ENCODE assay signal across 13 cellular contexts in the genomic region with DNA sequence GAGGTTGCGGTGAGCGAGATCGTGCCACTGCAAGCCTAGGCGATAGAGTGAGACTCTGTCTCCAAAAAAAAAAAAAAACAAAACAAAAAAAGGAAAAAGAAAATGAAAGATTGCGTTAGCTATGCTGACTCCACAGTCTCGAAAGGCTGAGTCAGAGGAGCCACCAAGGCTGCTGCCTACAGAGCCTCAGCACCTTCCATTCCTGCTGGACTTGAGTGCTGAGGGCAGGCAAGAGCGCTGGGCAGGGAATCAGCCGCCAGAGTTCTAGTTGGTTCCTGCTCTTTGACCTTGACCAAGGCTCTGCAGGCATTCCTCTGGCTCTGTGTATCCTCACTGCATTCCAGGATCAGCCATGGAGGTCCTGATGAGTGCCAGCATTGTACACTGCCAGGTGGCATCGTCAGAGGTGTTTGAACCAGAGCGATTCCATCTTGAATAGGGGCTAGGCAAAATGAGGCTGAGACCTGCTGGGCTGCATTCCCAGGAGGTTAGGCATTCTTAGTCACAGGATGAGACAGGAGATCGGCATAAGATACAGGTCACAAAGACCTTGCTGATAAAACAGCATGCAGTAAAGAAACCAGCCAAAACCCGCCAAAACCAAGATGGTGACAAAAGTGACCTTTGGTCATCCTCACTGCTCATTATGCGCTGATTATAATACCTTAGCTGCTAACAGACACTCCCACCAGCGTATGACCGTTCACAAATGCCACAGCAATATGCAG. TPM values are rescaled to one million over a fixed set of nuclear protein-coding genes. Genes with fewer than 3 reads are reported as not detected.
A peak's percentile ranks its signal among the peaks of the same experiment; 100 is the strongest.
DNase-seq lines count a peak whose midpoint lies in the region; ATAC-seq, FAIRE-seq and TF ChIP-seq lines count a peak whose summit lies in the region.
"Had no signal": no experiment of that assay in that cellular context is flagged by ENCODE, and none has a peak within 500 bp of the region (broad histone marks: within the 10 kb centered on the region; RNA-seq: fewer than 3 reads in every experiment).

No MANE protein-coding gene starts in this region.

- BruUV-seq in IMR-90 (replicated peaks; lab: Mats Ljungman, UMichigan) (no TSS peak), GM12878 (replicated peaks; lab: Mats Ljungman, UMichigan) (no TSS peak)

- H3K4me1 Mint-ChIP-seq in CD8-positive, alpha-beta memory T cell: peaks cover 0 to 3% (median 0%) of the 10 kb centered on the region in 3 donors

- no peak for DNase-seq in CD8-positive, alpha-beta memory T cell
- DNase-seq in IMR-90 (peak; percentile 57), GM12878 (ENCODE audit: low read depth, low spot score) (no peak), T-helper 9 cell (no peak), germinal center (ENCODE audit: low spot score) (no peak)
- DNase-seq: activated CD4-positive, alpha-beta T cell treated with anti-CD3 and anti-CD28 coated beads, Interleukin-2, amount 10 ng/mL, durations not matched to agents 24 days and 14 days; NCI-H1694 treated with DMSO at 0.1 percent for 48 hours had no signal

- WGBS in IMR-90 (ENCODE audit: extremely low coverage in 2 of 2, insufficient read length in 1 of 2), 2 experiments: 60% methylated on average over 6 of the region's 15 CpGs; no CpG with 5 or more reads in 1 of the 2 experiments
- 14% methylated on average over 15 of the region's 15 CpGs for WGBS in GM12878 (ENCODE audit: insufficient coverage, insufficient replicate concordance, low lambda C conversion rate, missing lambda C conversion rate)
- WGBS in liver: 63% methylated on average over 15 of the region's 15 CpGs

- SMC1A ChIA-PET in GM12878 (lab: Charles Lee; ENCODE audit: uncharacterized antibody, unreplicated experiment): interaction anchor here (0.9 to 2.3 kb wide), 6 partner anchors 14 to 93 kb away, joined by 3 to 13 read pairs (median 3); no protein-coding TSS in a partner anchor

- no peaks in the 10 kb centered on the region for H3K9me3 Mint-ChIP-seq in CD8-positive, alpha-beta memory T cell
- H3K9me3 Mint-ChIP-seq: activated CD4-positive, alpha-beta T cell treated with anti-CD3 and anti-CD28 coated beads, Interleukin-2, amount 10 ng/mL, durations not matched to agents 24 days and 14 days had no signal

- intact Hi-C loops in IMR-90 (cut with micrococcal nuclease) (no loop called here), GM12878 (cut with micrococcal nuclease; ENCODE audit: unreplicated experiment) (no loop called here)

- no peak overlapping the region for H2BK20ac ChIP-seq in IMR-90 (ENCODE audit: low read depth, low read length)

- TF ChIP-seq RAD21 in IMR-90 (IDR thresholded peaks at IDR 0.05; ENCODE audit: low read length) (no peak), GM12878 (IDR thresholded peaks at IDR 0.05; ENCODE audit: insufficient read depth, low read depth, low read length) (no peak), liver (IDR thresholded peaks at IDR 0.05) (peak in 1 of 2 donors; percentile 26)

- TF ChIP-seq CTCF in IMR-90 (conservative IDR thresholded peaks at IDR 0.05; ENCODE audit: low read depth, low read length) (no peak), GM12878 (IDR thresholded peaks at IDR 0.05 in 2 of 3, conservative IDR thresholded peaks at IDR 0.05 in 1 of 3; ENCODE audit: control insufficient read depth in 2 of 3, extremely low read depth in 1 of 3, insufficient read depth in 1 of 3, low read depth in 3 of 3, low read length in 3 of 3) (no peak), liver (IDR thresholded peaks at IDR 0.05; ENCODE audit: low read depth, low read length, missing input control) (no peak)

- no peak overlapping the region for H3K9ac ChIP-seq in IMR-90 (ENCODE audit: low read depth, low read length)
- H3K9ac ChIP-seq in GM12878 (ENCODE audit: control insufficient read depth, insufficient read depth, low read length): no peak overlapping the region
- H3K9ac ChIP-seq in liver (ENCODE audit: low read depth in 1 of 2, low read length in 2 of 2): no peak overlapping the region

- H2AK5ac ChIP-seq in IMR-90 (ENCODE audit: low read depth, low read length): no peak overlapping the region

- H3K27ac Mint-ChIP-seq in CD8-positive, alpha-beta memory T cell: no peak overlapping the region

- RAD21 ChIA-PET in GM12878 (lab: Charles Lee; ENCODE audit: unreplicated experiment): interaction anchor here (1.2 to 2.3 kb wide), 2 partner anchors 21 to 93 kb away, joined by 3 to 15 read pairs; no protein-coding TSS in a partner anchor

- peaks cover 20 to 43% of the 10 kb centered on the region in 2 donors for H3K27me3 Mint-ChIP-seq in CD8-positive, alpha-beta memory T cell

- no peak overlapping the region for H4K91ac ChIP-seq in IMR-90 (ENCODE audit: insufficient read depth, low read depth, low read length)

- H3K36me3 ChIP-seq in CD8-positive, alpha-beta memory T cell (ENCODE audit: insufficient read depth, low read length): no peaks in the 10 kb centered on the region
- H3K36me3 ChIP-seq in IMR-90 (ENCODE audit: control insufficient read depth, insufficient read depth, low read length): peaks cover 4% of the 10 kb centered on the region; the same call in 1 of the 2 replicates
- H3K36me3 ChIP-seq in GM12878 (ENCODE audit: control insufficient read depth in 2 of 2, insufficient read depth in 2 of 2, low read length in 1 of 2): no peaks in the 10 kb centered on the region
- peaks cover 0 to 4% (median 2%) of the 10 kb centered on the region in 4 donors for H3K36me3 ChIP-seq in liver (ENCODE audit: control insufficient read depth in 4 of 4, insufficient read depth in 3 of 4, low read depth in 1 of 4, low read length in 3 of 4)
- H3K36me3 ChIP-seq: HAP-1 had no signal

- H3K79me2 ChIP-seq in GM12878 (ENCODE audit: control insufficient read depth, insufficient read depth, low read length): no peaks in the 10 kb centered on the region

- dilution Hi-C loops in IMR-90 (cut with HindIII; ENCODE audit: low sequenced_read_pairs, unreplicated experiment): no loop called here

- POLR2A ChIA-PET in CD8-positive, alpha-beta memory T cell (lab: Charles Lee): no interaction called here
- POLR2A ChIA-PET in IMR-90 (lab: Charles Lee; ENCODE audit: unreplicated experiment): no interaction called here
- POLR2A ChIA-PET in GM12878 (lab: Charles Lee): interaction anchor here (0.6 to 1.0 kb wide), 2 partner anchors 21 to 66 kb away, joined by 3 to 4 read pairs; no protein-coding TSS in a partner anchor

- H3K27ac ChIP-seq in CD8-positive, alpha-beta memory T cell (ENCODE audit: low read depth, low read length): peak overlapping the region; percentile 43
- H3K27ac ChIP-seq in IMR-90 (ENCODE audit: insufficient read depth, low read length): no peak overlapping the region
- H3K27ac ChIP-seq in GM12878 (ENCODE audit: control insufficient read depth, insufficient read depth): no peak overlapping the region
- no peak overlapping the region for H3K27ac ChIP-seq in liver (ENCODE audit: low read depth in 1 of 2, low read length in 2 of 2)
- H3K27ac ChIP-seq: dorsolateral prefrontal cortex had no signal

- H3K23ac ChIP-seq in IMR-90 (ENCODE audit: low read depth, low read length): no peak overlapping the region

- FAIRE-seq in GM12878 (lab: Jason Lieb, UNC): no peak
- FAIRE-seq: G401.6 had no signal

- H3K18ac ChIP-seq in IMR-90 (ENCODE audit: low read depth, low read length): no peak overlapping the region

- H4K20me1 ChIP-seq in IMR-90 (ENCODE audit: insufficient read depth, low read length) (no peaks in the 10 kb centered on the region), GM12878 (ENCODE audit: control insufficient read depth, insufficient read depth) (no peaks in the 10 kb centered on the region)

- no peak overlapping the region for H3K14ac ChIP-seq in IMR-90 (replicated peaks; ENCODE audit: low read depth, low read length)

- H3K9me3 ChIP-seq in CD8-positive, alpha-beta memory T cell (ENCODE audit: low read length): no peaks in the 10 kb centered on the region
- H3K9me3 ChIP-seq in IMR-90 (ENCODE audit: control insufficient read depth, insufficient read depth, low read length): no peaks in the 10 kb centered on the region
- H3K9me3 ChIP-seq in GM12878 (replicated peaks; ENCODE audit: control insufficient read depth, insufficient read depth, low read length): no peaks in the 10 kb centered on the region; the same call in 2 of the 3 replicates
- H3K9me3 ChIP-seq in liver (ENCODE audit: control insufficient read depth in 4 of 4, low read length in 3 of 4): no peaks in the 10 kb centered on the region
- H3K9me3 ChIP-seq: HAP-1 had no signal

- peak; percentile 78 for ATAC-seq in IMR-90 (ENCODE audit: low read depth)
- peak; percentile 69 for ATAC-seq in GM12878
- no peak for ATAC-seq in HG02623 (IDR thresholded peaks at IDR 0.05; ENCODE audit: unreplicated experiment)
- no peak for ATAC-seq in HG03469 (IDR thresholded peaks at IDR 0.05; ENCODE audit: unreplicated experiment)

- no peaks in the 10 kb centered on the region for H3K79me1 ChIP-seq in IMR-90 (ENCODE audit: low read depth in 1 of 2, low read length in 2 of 2)

- peaks cover 13% of the 10 kb centered on the region for H3K27me3 ChIP-seq in CD8-positive, alpha-beta memory T cell (ENCODE audit: insufficient read depth, low read length, poor library complexity, severe bottlenecking)
- H3K27me3 ChIP-seq in IMR-90 (ENCODE audit: control insufficient read depth, insufficient read depth, low read length) (no peaks in the 10 kb centered on the region), GM12878 (replicated peaks in 1 of 2; ENCODE audit: control insufficient read depth in 2 of 2, insufficient read depth in 2 of 2, low read length in 1 of 2) (no peaks in the 10 kb centered on the region), liver (ENCODE audit: control insufficient read depth in 4 of 4, insufficient read depth in 4 of 4, low read length in 3 of 4) (no peaks in the 10 kb centered on the region)
- H3K27me3 ChIP-seq: dorsolateral prefrontal cortex had no signal

- H2AK9ac ChIP-seq in IMR-90 (replicated peaks; ENCODE audit: low read depth, low read length, poor library complexity): no peak overlapping the region

- CTCF ChIA-PET in CD8-positive, alpha-beta memory T cell (lab: Charles Lee): no interaction called here
- CTCF ChIA-PET in IMR-90 (lab: Yijun Ruan, JAX): interaction anchor here (1.0 kb wide), 1 partner anchor 21 kb away, joined by 5 read pairs; no protein-coding TSS in a partner anchor
- CTCF ChIA-PET in GM12878 (lab: Yijun Ruan, JAX): interaction anchor here (1.0 to 3.5 kb wide), 7 partner anchors 13 to 106 kb away, joined by 3 to 27 read pairs (median 4); no protein-coding TSS in a partner anchor

- TF ChIP-seq EP300 in GM12878 (IDR thresholded peaks at IDR 0.05; ENCODE audit: borderline replicate concordance in 1 of 2, control insufficient read depth in 1 of 2, low read depth in 2 of 2, low read length in 2 of 2): no peak

- H3K4me2 ChIP-seq in IMR-90 (ENCODE audit: low read depth, low read length): no peak overlapping the region
- peak overlapping the region; percentile 92 for H3K4me2 ChIP-seq in GM12878 (ENCODE audit: control insufficient read depth, insufficient read depth)

- no peak overlapping the region for H3K4ac ChIP-seq in IMR-90 (ENCODE audit: low read depth, low read length)

- no peak overlapping the region for H4K8ac ChIP-seq in IMR-90 (ENCODE audit: low read depth in 2 of 2, low read length in 2 of 2)

- no peak overlapping the region for H2BK5ac ChIP-seq in IMR-90 (ENCODE audit: low read depth, low read length, poor library complexity, severe bottlenecking)

- no peaks in the 10 kb centered on the region for H3K36me3 Mint-ChIP-seq in CD8-positive, alpha-beta memory T cell

- H2BK15ac ChIP-seq in IMR-90 (ENCODE audit: low read depth, low read length): no peak overlapping the region

- TF ChIP-seq POLR2A in IMR-90 (IDR thresholded peaks at IDR 0.05; ENCODE audit: low read depth, low read length): no peak
- no peak for TF ChIP-seq POLR2A in GM12878 (IDR thresholded peaks at IDR 0.05; ENCODE audit: low read depth, low read length)

- H3K4me3 Mint-ChIP-seq in CD8-positive, alpha-beta memory T cell: no peak overlapping the region
- H3K4me3 Mint-ChIP-seq: activated CD4-positive, alpha-beta T cell treated with anti-CD3 and anti-CD28 coated beads, Interleukin-2, amount 10 ng/mL, durations not matched to agents 24 days and 14 days had no signal

- H4K5ac ChIP-seq in IMR-90 (ENCODE audit: low read depth, low read length): no peak overlapping the region

- H2AFZ ChIP-seq in IMR-90 (replicated peaks; ENCODE audit: low read length, poor library complexity): no peak overlapping the region
- peak overlapping the region; percentile 66 for H2AFZ ChIP-seq in GM12878 (ENCODE audit: control insufficient read depth, low read depth, low read length)

- H3K56ac ChIP-seq in IMR-90 (ENCODE audit: extremely low read depth, insufficient read depth, low read length): no peak overlapping the region

- H3K9me1 ChIP-seq in IMR-90 (ENCODE audit: insufficient read depth, low read length): no peaks in the 10 kb centered on the region; the same call in 1 of the 2 replicates

- no peaks in the 10 kb centered on the region for H3K4me1 ChIP-seq in CD8-positive, alpha-beta memory T cell (ENCODE audit: insufficient read depth, low read length)
- H3K4me1 ChIP-seq in IMR-90 (ENCODE audit: control insufficient read depth, insufficient read depth, low read length) (peaks cover 10% of the 10 kb centered on the region), GM12878 (ENCODE audit: control insufficient read depth, insufficient read depth, low read length) (peaks cover 23% of the 10 kb centered on the region), liver (ENCODE audit: control insufficient read depth in 4 of 4, insufficient read depth in 4 of 4, low read length in 3 of 4) (peaks cover 5 to 32% (median 26%) of the 10 kb centered on the region in 4 donors)
- H3K4me1 ChIP-seq: HAP-1 had no signal

- no peak overlapping the region for H2BK120ac ChIP-seq in IMR-90 (ENCODE audit: low read depth, low read length)

- H3K4me3 ChIP-seq in CD8-positive, alpha-beta memory T cell (ENCODE audit: low read length): no peak overlapping the region
- H3K4me3 ChIP-seq in IMR-90 (ENCODE audit: insufficient read depth, low read depth, low read length) (no peak overlapping the region), GM12878 (0 out of 2 replicates have a peak overlapping the region, but pooled peaks have one; percentile 24), liver (ENCODE audit: low read depth in 1 of 3, low read length in 3 of 3) (no peak overlapping the region)
- H3K4me3 ChIP-seq: dorsolateral prefrontal cortex, HAP-1 had no signal

- in situ Hi-C loops in IMR-90 (cut with MboI; ENCODE audit: low sequenced_read_pairs): no loop called here
- in situ Hi-C loops in GM12878 (cut with MboI): no loop called here

RNA-seq across cellular contexts. Expression of gene MESP2, which starts 5.9 kb away (rescaled TPM):
- not detected for total RNA-seq in CD8-positive, alpha-beta memory T cell
- polyA plus RNA-seq in CD8-positive, alpha-beta memory T cell: not detected
- total RNA-seq in IMR-90 (2012; rRNA removed) (0.18 and 0.28 TPM in 2 replicates), GM12878 (2014; rRNA removed) (not detected in 2 replicates), GM12878 (2014; rRNA removed; fragmentation: Illumina TruSeq; extraction: Trizol) (not detected in 2 replicates), GM12878 (2021) (not detected in 2 replicates), liver (not detected)
- polyA plus RNA-seq in IMR-90 (2012; rRNA removed) (0.32 and 0.34 TPM in 2 replicates), GM12878 (2011; rRNA removed) (not detected in 2 replicates), GM12878 (2014; fragmentation: Illumina TruSeq; extraction: Trizol) (not detected in 2 replicates), GM12878 (2014; fragmentation: Nextera tagmentation; extraction: Ambion mirVana) (not detected), GM12878 (2014; rRNA removed) (0.04 TPM in 1 of 2 replicates, not detected in the other), GM12878 (2016; fragmentation: Nextera tagmentation; extraction: Ambion mirVana) (not detected), liver (under 1 TPM in 1 of 2 donors, not detected in 1; 0.03 TPM)
- polyA plus RNA-seq in IMR-90 (2012; cell fraction: cytosol; rRNA removed): 0.26 and 0.43 TPM in 2 replicates
- polyA plus RNA-seq in IMR-90 (2012; cell fraction: nucleus; rRNA removed; ENCODE audit: low replicate concordance): 0.13 and 0.34 TPM in 2 replicates
- total RNA-seq in GM12878 (2013; cell fraction: nucleolus; rRNA removed): not detected in 2 replicates
- not detected for polyA plus RNA-seq in GM12878 (2011; ENCODE audit: low read depth)
- polyA plus RNA-seq in GM12878 (2011; cell fraction: cytosol; rRNA removed): not detected in 2 replicates
- polyA plus RNA-seq in GM12878 (2011; cell fraction: nucleus; rRNA removed): not detected in 2 replicates
- not detected in 2 replicates for polyA plus RNA-seq in GM12878 (2012)
- not detected in 2 replicates for polyA minus RNA-seq in GM12878 (2011; rRNA and poly(A)+ RNA removed)
- not detected in 2 replicates for polyA minus RNA-seq in GM12878 (2011; cell fraction: cytosol; rRNA and poly(A)+ RNA removed)
- polyA minus RNA-seq in GM12878 (2011; cell fraction: nucleus; rRNA and poly(A)+ RNA removed): not detected in 2 replicates
- total RNA-seq: activated CD4-positive, alpha-beta T cell treated with anti-CD3 and anti-CD28 coated beads, Interleukin-2, amount 10 ng/mL, durations not matched to agents 24 days and 14 days had no signal

RNA-seq across cellular contexts. Expression of gene MESP1, which starts 31.0 kb away (rescaled TPM):
- 1 to 10 TPM; 5.3 to 5.6 TPM for total RNA-seq in CD8-positive, alpha-beta memory T cell
- polyA plus RNA-seq in CD8-positive, alpha-beta memory T cell: 0.60 TPM
- total RNA-seq in IMR-90 (2012; rRNA removed) (under 0.01 TPM in 1 of 2 replicates, not detected in the other), GM12878 (2014; rRNA removed) (0.73 and 0.82 TPM in 2 replicates), GM12878 (2014; rRNA removed; fragmentation: Illumina TruSeq; extraction: Trizol) (0.04 and 0.14 TPM in 2 replicates), GM12878 (2021) (0.27 and 1.1 TPM in 2 replicates), liver (under 1 TPM; 0.14 to 0.50 TPM)
- polyA plus RNA-seq in IMR-90 (2012; rRNA removed) (0.10 and 0.13 TPM in 2 replicates), GM12878 (2011; rRNA removed) (0.24 and 0.45 TPM in 2 replicates), GM12878 (2014; fragmentation: Illumina TruSeq; extraction: Trizol) (0.09 TPM in 1 of 2 replicates, not detected in the other), GM12878 (2014; fragmentation: Nextera tagmentation; extraction: Ambion mirVana) (not detected), GM12878 (2014; rRNA removed) (0.19 and 0.20 TPM in 2 replicates), GM12878 (2016; fragmentation: Nextera tagmentation; extraction: Ambion mirVana) (under 1 TPM; 0.70 to 1.00 TPM), liver (1 to 10 TPM; 1.2 to 1.8 TPM)
- 0.41 and 0.54 TPM in 2 replicates for polyA plus RNA-seq in IMR-90 (2012; cell fraction: cytosol; rRNA removed)
- polyA plus RNA-seq in IMR-90 (2012; cell fraction: nucleus; rRNA removed; ENCODE audit: low replicate concordance): 0.05 and 0.18 TPM in 2 replicates
- 0.25 TPM in 1 of 2 replicates, not detected in the other for total RNA-seq in GM12878 (2013; cell fraction: nucleolus; rRNA removed)
- polyA plus RNA-seq in GM12878 (2011; ENCODE audit: low read depth): not detected
- polyA plus RNA-seq in GM12878 (2011; cell fraction: cytosol; rRNA removed): 0.22 and 0.48 TPM in 2 replicates
- 0.37 and 0.51 TPM in 2 replicates for polyA plus RNA-seq in GM12878 (2011; cell fraction: nucleus; rRNA removed)
- 0.74 and 1.5 TPM in 2 replicates for polyA plus RNA-seq in GM12878 (2012)
- 0.26 and 0.29 TPM in 2 replicates for polyA minus RNA-seq in GM12878 (2011; rRNA and poly(A)+ RNA removed)
- polyA minus RNA-seq in GM12878 (2011; cell fraction: cytosol; rRNA and poly(A)+ RNA removed): 1.3 and 1.6 TPM in 2 replicates
- 0.48 and 0.77 TPM in 2 replicates for polyA minus RNA-seq in GM12878 (2011; cell fraction: nucleus; rRNA and poly(A)+ RNA removed)

RNA-seq across cellular contexts. Expression of gene ANPEP, which starts 32.6 kb away (rescaled TPM):
- total RNA-seq in CD8-positive, alpha-beta memory T cell: under 1 TPM; 0.85 to 1.00 TPM
- not detected for polyA plus RNA-seq in CD8-positive, alpha-beta memory T cell
- 8.4 and 8.6 TPM in 2 replicates for total RNA-seq in IMR-90 (2012; rRNA removed)
- polyA plus RNA-seq in IMR-90 (2012; rRNA removed): 40.4 and 47.0 TPM in 2 replicates
- 50.7 and 52.3 TPM in 2 replicates for polyA plus RNA-seq in IMR-90 (2012; cell fraction: cytosol; rRNA removed)
- 95.5 and 110 TPM in 2 replicates for polyA plus RNA-seq in IMR-90 (2012; cell fraction: nucleus; rRNA removed; ENCODE audit: low replicate concordance)
- total RNA-seq in GM12878 (2013; cell fraction: nucleolus; rRNA removed): 0.73 TPM in 1 of 2 replicates, not detected in the other
- total RNA-seq in GM12878 (2014; rRNA removed): not detected in 2 replicates
- total RNA-seq in GM12878 (2014; rRNA removed; fragmentation: Illumina TruSeq; extraction: Trizol): not detected in 2 replicates
- 0.58 and 0.87 TPM in 2 replicates for total RNA-seq in GM12878 (2021)
- polyA plus RNA-seq in GM12878 (2011; ENCODE audit: low read depth): not detected
- not detected in 2 replicates for polyA plus RNA-seq in GM12878 (2011; rRNA removed)
- not detected in 2 replicates for polyA plus RNA-seq in GM12878 (2011; cell fraction: cytosol; rRNA removed)
- 0.04 TPM in 1 of 2 replicates, not detected in the other for polyA plus RNA-seq in GM12878 (2011; cell fraction: nucleus; rRNA removed)
- polyA plus RNA-seq in GM12878 (2012): not detected in 2 replicates
- polyA plus RNA-seq in GM12878 (2014; fragmentation: Illumina TruSeq; extraction: Trizol): 0.05 and 0.18 TPM in 2 replicates
- polyA plus RNA-seq in GM12878 (2014; fragmentation: Nextera tagmentation; extraction: Ambion mirVana): not detected
- not detected in 2 replicates for polyA plus RNA-seq in GM12878 (2014; rRNA removed)
- under 1 TPM; 0.19 to 0.24 TPM for polyA plus RNA-seq in GM12878 (2016; fragmentation: Nextera tagmentation; extraction: Ambion mirVana)
- polyA minus RNA-seq in GM12878 (2011; rRNA and poly(A)+ RNA removed): not detected in 2 replicates
- not detected in 2 replicates for polyA minus RNA-seq in GM12878 (2011; cell fraction: cytosol; rRNA and poly(A)+ RNA removed)
- not detected in 2 replicates for polyA minus RNA-seq in GM12878 (2011; cell fraction: nucleus; rRNA and poly(A)+ RNA removed)
- 100 to 1,000 TPM in 1 of 2 donors, 10 to 100 TPM in 1; 88.8 to 182 TPM for total RNA-seq in liver
- 100 to 1,000 TPM; 150 to 227 TPM for polyA plus RNA-seq in liver

Comparison
In these comparisons a context has a peak if more than half of its experiments do, and no peak if none do; other contexts are left out.
1. ATAC-seq: peak in IMR-90 (single experiment) and GM12878 (single experiment); none in HG02623 (single experiment) and HG03469 (single experiment).